16 cellular contexts compared by ENCODE assay signal in the genomic region with DNA sequence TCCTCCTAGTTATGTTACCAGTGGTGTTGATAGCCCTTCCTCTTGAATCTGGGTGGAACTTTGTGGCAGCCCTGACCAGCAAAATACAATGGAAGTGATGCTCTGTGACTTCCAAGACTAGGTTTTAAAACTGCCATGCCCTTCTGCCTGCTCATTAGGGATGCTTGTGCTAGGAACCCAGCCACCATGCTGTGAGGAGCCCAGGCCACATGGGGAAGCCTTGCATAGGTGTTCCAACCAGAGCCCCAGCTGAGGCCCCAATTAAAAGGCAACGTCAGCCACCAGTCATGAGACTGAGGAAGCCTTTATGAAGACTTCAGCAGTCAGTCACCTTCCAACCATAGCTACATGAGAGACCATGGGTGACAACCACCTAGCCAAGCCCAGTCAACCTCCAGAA.
DNase-seq lines count a peak whose midpoint lies in the region; ATAC-seq and TF ChIP-seq lines count a peak whose summit lies in the region.
"Had no signal": no experiment of that assay in that cellular context is flagged by ENCODE, and none has a peak within 500 bp of the region (broad histone marks: within the 10 kb centered on the region; RNA-seq: fewer than 3 reads in every experiment).

No MANE protein-coding gene starts in this region.

- TF ChIP-seq CTCF in MM.1S (IDR thresholded peaks at IDR 0.05; ENCODE audit: low read length), result no peak

- peak overlapping the region; percentile 9; the same call in 1 of the 2 replicates for H3K27ac ChIP-seq in MM.1S (ENCODE audit: low read length)
- H3K27ac ChIP-seq: body of pancreas, left lung, SJSA1, tibial artery had no signal

- H3F3A ChIP-seq in MM.1S (ENCODE audit: insufficient read depth, low read length), result no peaks in the 10 kb centered on the region

- H3K36me3 Mint-ChIP-seq in effector memory CD8-positive, alpha-beta T cell (ENCODE audit: insufficient read depth), result peaks cover 2% of the 10 kb centered on the region

- H3K4me3 Mint-ChIP-seq in effector memory CD8-positive, alpha-beta T cell, result no peak overlapping the region

- H3K4me2 ChIP-seq in MM.1S (ENCODE audit: low read depth, low read length), result peak overlapping the region; percentile 17; the same call in 1 of the 2 replicates

- H3K9me3 ChIP-seq in MM.1S (replicated peaks; ENCODE audit: insufficient read depth, low read length), result no peaks in the 10 kb centered on the region
- H3K9me3 ChIP-seq: body of pancreas, left lung, mucosa of descending colon, SJSA1, tibial artery had no signal

- peaks cover 24% of the 10 kb centered on the region for H3K4me1 ChIP-seq in MM.1S (ENCODE audit: low read length)

- H3K9me3 Mint-ChIP-seq in effector memory CD8-positive, alpha-beta T cell, result peaks cover 0 to 2% of the 10 kb centered on the region in 2 donors

- peaks cover 23 to 25% of the 10 kb centered on the region in 2 donors for H3K4me1 Mint-ChIP-seq in effector memory CD8-positive, alpha-beta T cell (ENCODE audit: low read depth in 2 of 2)

- DNase-seq in stimulated activated naive CD4-positive, alpha-beta T cell (lab: John Stamatoyannopoulos, UW), result peak in 4 of 6 experiments; percentile 4 to 20 (median 10)
- DNase-seq in stimulated activated naive CD4-positive, alpha-beta T cell treated with Interleukin-2 at 50 U/mL for 16 hours (lab: John Stamatoyannopoulos, UW), result no peak
- DNase-seq in MM.1S (no peak), NCI-H187 treated with DMSO at 0.1 percent for 48 hours (lab: John Stamatoyannopoulos, UW) (no peak), NCI-H2196 treated with DMSO at 0.1 percent for 48 hours (lab: John Stamatoyannopoulos, UW; ENCODE audit: unreplicated experiment) (no peak)
- DNase-seq in effector memory CD8-positive, alpha-beta T cell, result no peak
- DNase-seq: body of pancreas, mucosa of descending colon, NCI-H1436, NCI-H226, T1000, tibial artery had no signal

- H3K36me3 ChIP-seq in MM.1S (replicated peaks; ENCODE audit: insufficient read depth, low read length), result no peaks in the 10 kb centered on the region
- H3K36me3 ChIP-seq: left lung, SJSA1, tibial artery had no signal

- H2AFZ ChIP-seq in MM.1S (ENCODE audit: low read length), result 0 out of 2 replicates have a peak overlapping the region, but pooled peaks have one; percentile 10

- no peak overlapping the region for H3K4me3 ChIP-seq in MM.1S (ENCODE audit: low read length)
- H3K4me3 ChIP-seq: body of pancreas, coronary artery, left lung, mucosa of descending colon, SJSA1, tibial artery had no signal

- H3K9me2 ChIP-seq in MM.1S (replicated peaks; ENCODE audit: insufficient read depth, low read length), result no peaks in the 10 kb centered on the region

- no peaks in the 10 kb centered on the region for H4K20me1 ChIP-seq in MM.1S (ENCODE audit: insufficient read depth, low read length)

- ATAC-seq in effector memory CD8-positive, alpha-beta T cell (replicated peaks), result no peak
- ATAC-seq in HG03097 (IDR thresholded peaks at IDR 0.05; ENCODE audit: low FRiP score, unreplicated experiment), result no peak
- ATAC-seq: body of pancreas, left lung, mucosa of descending colon had no signal

- H3K27me3 ChIP-seq in MM.1S (replicated peaks; ENCODE audit: insufficient read depth, low read length), result no peaks in the 10 kb centered on the region
- H3K27me3 ChIP-seq: body of pancreas, left lung, tibial artery had no signal

- H3K27me3 Mint-ChIP-seq in effector memory CD8-positive, alpha-beta T cell, result no peaks in the 10 kb centered on the region

- peak overlapping the region; percentile 30 to 100 for H3K27ac Mint-ChIP-seq in effector memory CD8-positive, alpha-beta T cell

- no peak overlapping the region for H3K9ac ChIP-seq in MM.1S (ENCODE audit: low read length)

- H3K79me2 ChIP-seq in MM.1S (ENCODE audit: low read length), result no peaks in the 10 kb centered on the region

Comparison
In these comparisons a context has a peak if more than half of its experiments do, and no peak if none do; other contexts are left out.
1. DNase-seq: peak in stimulated activated naive CD4-positive, alpha-beta T cell (4 of 6); none in stimulated activated naive CD4-positive, alpha-beta T cell treated with Interleukin-2 at 50 U/mL for 16 hours (single experiment), MM.1S (single experiment), effector memory CD8-positive, alpha-beta T cell (0 of 3), NCI-H187 treated with DMSO at 0.1 percent for 48 hours (single experiment) and NCI-H2196 treated with DMSO at 0.1 percent for 48 hours (single experiment).